1 cellular context compared by ENCODE assay signal in the genomic region with DNA sequence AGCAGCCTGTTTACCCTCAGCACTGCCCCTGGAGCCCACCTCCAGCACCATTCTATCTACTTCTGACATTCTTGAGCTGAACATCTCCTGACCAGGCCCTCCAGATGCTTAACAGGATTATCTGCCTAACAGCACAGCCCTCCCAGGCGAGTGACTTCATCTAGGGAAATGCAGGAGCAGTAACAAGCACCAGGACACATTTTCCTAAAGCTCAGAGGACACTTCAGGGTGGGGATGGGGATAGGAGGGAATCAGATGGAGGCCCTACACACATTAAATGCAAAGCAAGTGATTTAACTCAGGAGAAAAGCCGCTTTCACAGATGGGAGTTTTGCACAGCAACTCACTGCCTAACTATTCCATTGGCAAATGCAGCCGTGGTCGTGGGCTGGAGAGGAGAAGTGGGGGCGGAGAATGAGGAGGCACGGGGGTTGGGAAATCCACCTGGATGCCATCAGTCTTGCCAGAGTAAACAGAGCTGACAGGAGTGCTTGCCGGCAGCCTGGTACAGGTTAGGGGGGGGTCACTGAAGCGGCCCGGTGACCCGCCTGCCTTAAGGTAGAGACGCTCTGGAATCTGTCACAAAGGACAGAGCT.
TF ChIP-seq lines count a peak whose summit lies in the region.

No MANE protein-coding gene starts in this region.

TF ChIP-seq in A549, 52 proteins besides CTCF, POLR2A, EP300 and RAD21:
- TF ChIP-seq MAZ (IDR thresholded peaks at IDR 0.05; ENCODE audit: borderline replicate concordance, low read depth, low read length): no peak
- TF ChIP-seq, protein P1, sequence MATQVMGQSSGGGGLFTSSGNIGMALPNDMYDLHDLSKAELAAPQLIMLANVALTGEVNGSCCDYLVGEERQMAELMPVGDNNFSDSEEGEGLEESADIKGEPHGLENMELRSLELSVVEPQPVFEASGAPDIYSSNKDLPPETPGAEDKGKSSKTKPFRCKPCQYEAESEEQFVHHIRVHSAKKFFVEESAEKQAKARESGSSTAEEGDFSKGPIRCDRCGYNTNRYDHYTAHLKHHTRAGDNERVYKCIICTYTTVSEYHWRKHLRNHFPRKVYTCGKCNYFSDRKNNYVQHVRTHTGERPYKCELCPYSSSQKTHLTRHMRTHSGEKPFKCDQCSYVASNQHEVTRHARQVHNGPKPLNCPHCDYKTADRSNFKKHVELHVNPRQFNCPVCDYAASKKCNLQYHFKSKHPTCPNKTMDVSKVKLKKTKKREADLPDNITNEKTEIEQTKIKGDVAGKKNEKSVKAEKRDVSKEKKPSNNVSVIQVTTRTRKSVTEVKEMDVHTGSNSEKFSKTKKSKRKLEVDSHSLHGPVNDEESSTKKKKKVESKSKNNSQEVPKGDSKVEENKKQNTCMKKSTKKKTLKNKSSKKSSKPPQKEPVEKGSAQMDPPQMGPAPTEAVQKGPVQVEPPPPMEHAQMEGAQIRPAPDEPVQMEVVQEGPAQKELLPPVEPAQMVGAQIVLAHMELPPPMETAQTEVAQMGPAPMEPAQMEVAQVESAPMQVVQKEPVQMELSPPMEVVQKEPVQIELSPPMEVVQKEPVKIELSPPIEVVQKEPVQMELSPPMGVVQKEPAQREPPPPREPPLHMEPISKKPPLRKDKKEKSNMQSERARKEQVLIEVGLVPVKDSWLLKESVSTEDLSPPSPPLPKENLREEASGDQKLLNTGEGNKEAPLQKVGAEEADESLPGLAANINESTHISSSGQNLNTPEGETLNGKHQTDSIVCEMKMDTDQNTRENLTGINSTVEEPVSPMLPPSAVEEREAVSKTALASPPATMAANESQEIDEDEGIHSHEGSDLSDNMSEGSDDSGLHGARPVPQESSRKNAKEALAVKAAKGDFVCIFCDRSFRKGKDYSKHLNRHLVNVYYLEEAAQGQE (IDR thresholded peaks at IDR 0.05): no peak
- TF ChIP-seq HOXB5 (CRISPR knock-in tag; IDR thresholded peaks at IDR 0.05): peak; percentile 71; the same call in 1 of the 2 replicates
- TF ChIP-seq EHMT2 (IDR thresholded peaks at IDR 0.05; ENCODE audit: low read depth): no peak
- 0 out of 4 replicates have a peak, but pooled peaks of 1 of the 2 experiments have one; percentile 31 for TF ChIP-seq CEBPB (IDR thresholded peaks at IDR 0.05)
- no peak for TF ChIP-seq ZC3H11A (IDR thresholded peaks at IDR 0.05)
